Comparison of ENCODE assay signal across 23 cellular contexts in genomic region chr18:22601481-22601880, GRCh38.
DNase-seq lines count a peak whose midpoint lies in the region; ATAC-seq and TF ChIP-seq lines count a peak whose summit lies in the region.
"Had no signal": no experiment of that assay in that cellular context is flagged by ENCODE, and none has a peak within 500 bp of the region (broad histone marks: within the 10 kb centered on the region; RNA-seq: fewer than 3 reads in every experiment).

No MANE protein-coding gene starts in this region.

- H3K36me3 ChIP-seq in BJ (ENCODE audit: control insufficient read depth, insufficient read depth, low read length), result no peaks in the 10 kb centered on the region
- no peaks in the 10 kb centered on the region for H3K36me3 ChIP-seq in GM23248 (ENCODE audit: low read depth)
- H3K36me3 ChIP-seq in osteoblast (ENCODE audit: insufficient read depth, low read length), result no peaks in the 10 kb centered on the region
- H3K36me3 ChIP-seq: Peyer's patch had no signal

- no peak overlapping the region for H3K9ac ChIP-seq in GM23248

- peak overlapping the region; percentile 37 for H3K4me2 ChIP-seq in GM23248 (ENCODE audit: unreplicated experiment)
- H3K4me2 ChIP-seq in osteoblast (ENCODE audit: insufficient read depth, low read length), result no peak overlapping the region
- H3K4me2 ChIP-seq: A549, GM23338 had no signal

- TF ChIP-seq CTCF in BJ (IDR thresholded peaks at IDR 0.05; ENCODE audit: insufficient read depth, low read depth, low read length) (no peak), osteoblast (IDR thresholded peaks at IDR 0.05; ENCODE audit: extremely low read depth, low read depth, low read length) (no peak), mesothelial cell of epicardium (IDR thresholded peaks at IDR 0.05; ENCODE audit: unreplicated experiment) (no peak), GM10266 (IDR thresholded peaks at IDR 0.05; ENCODE audit: control insufficient read depth, insufficient read depth, low read depth, missing control alignments) (no peak)

- H3K4me3 Mint-ChIP-seq in mesothelial cell of epicardium, result no peak overlapping the region
- H3K4me3 Mint-ChIP-seq: CD8-positive, alpha-beta T cell; GM23338 had no signal

- no peaks in the 10 kb centered on the region; the same call in 1 of the 2 replicates for H3K27me3 ChIP-seq in BJ (ENCODE audit: control insufficient read depth, insufficient read depth, low read length)
- H3K27me3 ChIP-seq in GM23248 (replicated peaks; ENCODE audit: insufficient read depth), result no peaks in the 10 kb centered on the region
- no peaks in the 10 kb centered on the region for H3K27me3 ChIP-seq in osteoblast (ENCODE audit: insufficient read depth, low read length)
- H3K27me3 ChIP-seq: Peyer's patch had no signal

- H3F3A ChIP-seq in GM23248 (ENCODE audit: insufficient read depth), result peaks cover 23% of the 10 kb centered on the region

- H3K9me3 Mint-ChIP-seq in mesothelial cell of epicardium, result peaks cover 11% of the 10 kb centered on the region
- H3K9me3 Mint-ChIP-seq: CD8-positive, alpha-beta T cell; GM23338 had no signal

- H4K20me1 ChIP-seq in GM23248 (ENCODE audit: insufficient read depth) (no peaks in the 10 kb centered on the region), osteoblast (ENCODE audit: insufficient read depth, low read length) (no peaks in the 10 kb centered on the region)

- no peak for ATAC-seq in GM21737 (IDR thresholded peaks at IDR 0.05; ENCODE audit: unreplicated experiment)
- ATAC-seq: A549; CD8-positive, alpha-beta T cell; GM23338; HCT116; K562 had no signal

- peaks cover 26% of the 10 kb centered on the region; the same call in 1 of the 2 replicates for H3K4me1 ChIP-seq in GM23248 (ENCODE audit: insufficient read depth)
- peaks cover 14% of the 10 kb centered on the region for H3K4me1 ChIP-seq in osteoblast (ENCODE audit: insufficient read depth, low read length)
- H3K4me1 ChIP-seq: Peyer's patch had no signal

- H3K9me3 ChIP-seq in GM23248 (ENCODE audit: low read depth) (no peaks in the 10 kb centered on the region), osteoblast (ENCODE audit: low read depth, low read length) (no peaks in the 10 kb centered on the region)
- H3K9me3 ChIP-seq: A549, Peyer's patch had no signal

- H3K27ac Mint-ChIP-seq in mesothelial cell of epicardium, result no peak overlapping the region
- H3K27ac Mint-ChIP-seq: CD8-positive, alpha-beta T cell; GM23338 had no signal

- POLR2A ChIA-PET in BJ (lab: Charles Lee), result no interaction called here

- 33 to 39% methylated on average over 5 of the region's 5 CpGs for WGBS in GM23248 (ENCODE audit: low coverage in 1 of 2, low lambda C conversion rate in 2 of 2, missing lambda C conversion rate in 2 of 2), 2 experiments

- no peak overlapping the region for H2AFZ ChIP-seq in GM23248
- no peak overlapping the region for H2AFZ ChIP-seq in osteoblast (ENCODE audit: low read length)
- H2AFZ ChIP-seq: GM23338 had no signal

- DNase-seq in BJ (ENCODE audit: low read depth) (peak; percentile 46), GM23248 (peak; percentile 80), RPMI7951 (ENCODE audit: low read depth) (peak; percentile 80), osteoblast (ENCODE audit: insufficient read length, low spot score, missing footprints) (peak; percentile 11), mesothelial cell of epicardium (ENCODE audit: low spot score in 2 of 2, unreplicated experiment in 2 of 2) (no peak), GM10266 (ENCODE audit: extremely low spot score) (no peak)
- no peak for DNase-seq in activated CD4-positive, alpha-beta T cell treated with anti-CD3 and anti-CD28 coated beads for 48 hours
- DNase-seq: C1 segment of cervical spinal cord; Calu3; CD8-positive, alpha-beta T cell; NCI-H1092 treated with DMSO at 0.1 percent for 48 hours; NCI-H146; NCI-H2029; NCI-H226; NCI-H524; NCI-H774; NK-92 treated with Interleukin-12 subunit alpha and Interleukin-12 subunit beta, amount 100 ng/mL, for 24 hours; Peyer's patch had no signal

- H3K27ac ChIP-seq in GM23248 (peak overlapping the region; percentile 34), osteoblast (ENCODE audit: low read depth, low read length) (peak overlapping the region; percentile 15)
- H3K27ac ChIP-seq: A549, Peyer's patch had no signal

- peaks cover 6% of the 10 kb centered on the region for H3K27me3 Mint-ChIP-seq in mesothelial cell of epicardium (ENCODE audit: low read depth)

- no peaks in the 10 kb centered on the region for H3K79me2 ChIP-seq in GM23248 (ENCODE audit: insufficient read depth)
- no peaks in the 10 kb centered on the region for H3K79me2 ChIP-seq in osteoblast (ENCODE audit: insufficient read depth, low read length)

- no peaks in the 10 kb centered on the region for H3K9me2 ChIP-seq in GM23248 (ENCODE audit: insufficient read depth)

- peaks cover 4% of the 10 kb centered on the region for H3K36me3 Mint-ChIP-seq in mesothelial cell of epicardium
- H3K36me3 Mint-ChIP-seq: CD8-positive, alpha-beta T cell had no signal

- H3K4me1 Mint-ChIP-seq in mesothelial cell of epicardium, result peaks cover 35% of the 10 kb centered on the region

- CTCF ChIA-PET in BJ (lab: Yijun Ruan, JAX), result no interaction called here

- in situ Hi-C loops in GM23248 (cut with MboI), result no loop called here

- H3K4me3 ChIP-seq in BJ (ENCODE audit: low read depth, low read length), result no peak overlapping the region
- H3K4me3 ChIP-seq in GM23248, result no peak overlapping the region
- H3K4me3 ChIP-seq in osteoblast (ENCODE audit: insufficient read depth, low read length), result no peak overlapping the region
- H3K4me3 ChIP-seq: A549, GM23338, K562, Peyer's patch had no signal

Comparison
In these comparisons a context has a peak if more than half of its experiments do, and no peak if none do; other contexts are left out.
1. DNase-seq: peak in BJ (single experiment), GM23248 (single experiment), RPMI7951 (single experiment) and osteoblast (single experiment); none in mesothelial cell of epicardium (0 of 2), activated CD4-positive, alpha-beta T cell treated with anti-CD3 and anti-CD28 coated beads for 48 hours (single experiment) and GM10266 (single experiment).